In the genomic region with DNA sequence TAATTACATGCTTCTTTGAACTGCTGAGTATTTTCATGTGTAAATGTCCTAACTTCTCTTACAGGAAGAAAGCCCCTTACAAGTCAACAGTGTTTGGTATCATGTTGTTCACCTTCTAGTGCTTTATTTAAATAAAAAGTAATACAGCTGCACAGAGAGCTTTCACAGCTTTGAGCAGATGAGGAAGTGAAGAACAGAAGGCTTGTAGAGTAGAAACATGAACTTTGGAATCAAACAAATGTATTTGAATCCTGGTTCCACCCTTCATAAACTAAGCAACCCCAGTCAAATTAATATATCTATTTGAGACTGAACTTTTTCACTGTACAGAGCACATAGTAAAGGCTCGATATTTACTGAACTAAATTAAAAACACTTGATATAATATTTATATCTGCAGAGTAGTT, we compare ENCODE assay signal across 9 cellular contexts.
DNase-seq lines count a peak whose midpoint lies in the region; ATAC-seq and TF ChIP-seq lines count a peak whose summit lies in the region.
"Had no signal": no experiment of that assay in that cellular context is flagged by ENCODE, and none has a peak within 500 bp of the region (broad histone marks: within the 10 kb centered on the region; RNA-seq: fewer than 3 reads in every experiment).

No MANE protein-coding gene starts in this region.

- H3K4me3 ChIP-seq in mucosa of descending colon: no peak overlapping the region
- H3K4me3 ChIP-seq in CD8-positive, alpha-beta memory T cell (ENCODE audit: low read length): no peak overlapping the region

- POLR2A ChIA-PET in CD8-positive, alpha-beta memory T cell (lab: Charles Lee): no interaction called here

- intact Hi-C loops in mucosa of descending colon (cut with DNase I, micrococcal nuclease): no loop called here

- peak; percentile 66 for ATAC-seq in GM18858 (IDR thresholded peaks at IDR 0.05; ENCODE audit: unreplicated experiment)
- ATAC-seq in GM21737 (IDR thresholded peaks at IDR 0.05; ENCODE audit: unreplicated experiment): peak; percentile 59
- peak; percentile 44 for ATAC-seq in HG03469 (IDR thresholded peaks at IDR 0.05; ENCODE audit: unreplicated experiment)
- ATAC-seq in mucosa of descending colon: peak; percentile 77
- no peak for ATAC-seq in activated CD8-positive, alpha-beta memory T cell treated with anti-CD3 and anti-CD28 coated beads, Interleukin-2, amount 10 ng/mL, durations not matched to agents 7 days and 5 days

- H3K9me3 Mint-ChIP-seq in CD8-positive, alpha-beta memory T cell: no peaks in the 10 kb centered on the region
- H3K9me3 Mint-ChIP-seq in activated CD8-positive, alpha-beta memory T cell treated with anti-CD3 and anti-CD28 coated beads, Interleukin-2, amount 10 ng/mL, durations not matched to agents 7 days and 5 days (ENCODE audit: low read depth): no peaks in the 10 kb centered on the region
- H3K9me3 Mint-ChIP-seq: activated naive CD8-positive, alpha-beta T cell treated with anti-CD3 and anti-CD28 coated beads, Interleukin-2, amount 10 ng/mL, durations not matched to agents 7 days and 5 days had no signal

- H3K27ac ChIP-seq in CD8-positive, alpha-beta memory T cell (ENCODE audit: low read depth, low read length): no peak overlapping the region

- H3K4me3 Mint-ChIP-seq in CD8-positive, alpha-beta memory T cell: no peak overlapping the region
- H3K4me3 Mint-ChIP-seq in activated CD8-positive, alpha-beta memory T cell treated with anti-CD3 and anti-CD28 coated beads, Interleukin-2, amount 10 ng/mL, durations not matched to agents 7 days and 5 days: no peak overlapping the region
- H3K4me3 Mint-ChIP-seq: activated naive CD8-positive, alpha-beta T cell treated with anti-CD3 and anti-CD28 coated beads, Interleukin-2, amount 10 ng/mL, durations not matched to agents 7 days and 5 days had no signal

- peaks cover 51% of the 10 kb centered on the region for H3K4me1 ChIP-seq in mucosa of descending colon (ENCODE audit: low read depth)
- H3K4me1 ChIP-seq in CD8-positive, alpha-beta memory T cell (ENCODE audit: insufficient read depth, low read length): peaks cover 45% of the 10 kb centered on the region

- no peak for DNase-seq in mucosa of descending colon
- DNase-seq in mesenteric fat pad (ENCODE audit: low spot score): no peak
- DNase-seq in CD8-positive, alpha-beta memory T cell: no peak
- no peak for DNase-seq in Ammon's horn (ENCODE audit: low spot score)
- no peak for DNase-seq in activated CD8-positive, alpha-beta memory T cell treated with anti-CD3 and anti-CD28 coated beads, Interleukin-2, amount 10 ng/mL, durations not matched to agents 7 days and 5 days
- DNase-seq: activated naive CD8-positive, alpha-beta T cell treated with anti-CD3 and anti-CD28 coated beads, Interleukin-2, amount 10 ng/mL, durations not matched to agents 7 days and 5 days had no signal

- TF ChIP-seq CTCF in mucosa of descending colon (IDR thresholded peaks at IDR 0.05): no peak

- peaks cover 62 to 77% (median 72%) of the 10 kb centered on the region in 3 donors for H3K4me1 Mint-ChIP-seq in CD8-positive, alpha-beta memory T cell
- peaks cover 48% of the 10 kb centered on the region for H3K4me1 Mint-ChIP-seq in activated CD8-positive, alpha-beta memory T cell treated with anti-CD3 and anti-CD28 coated beads, Interleukin-2, amount 10 ng/mL, durations not matched to agents 7 days and 5 days

- no peak overlapping the region for H3K27ac Mint-ChIP-seq in CD8-positive, alpha-beta memory T cell
- no peak overlapping the region for H3K27ac Mint-ChIP-seq in activated CD8-positive, alpha-beta memory T cell treated with anti-CD3 and anti-CD28 coated beads, Interleukin-2, amount 10 ng/mL, durations not matched to agents 7 days and 5 days
- H3K27ac Mint-ChIP-seq: activated naive CD8-positive, alpha-beta T cell treated with anti-CD3 and anti-CD28 coated beads, Interleukin-2, amount 10 ng/mL, durations not matched to agents 7 days and 5 days had no signal

- H3K9me3 ChIP-seq in mucosa of descending colon: no peaks in the 10 kb centered on the region
- H3K9me3 ChIP-seq in CD8-positive, alpha-beta memory T cell (ENCODE audit: low read length): no peaks in the 10 kb centered on the region

- no peaks in the 10 kb centered on the region for H3K27me3 ChIP-seq in CD8-positive, alpha-beta memory T cell (ENCODE audit: insufficient read depth, low read length, poor library complexity, severe bottlenecking)

- CTCF ChIA-PET in CD8-positive, alpha-beta memory T cell (lab: Charles Lee): interaction anchor here (1.5 kb wide), 1 partner anchor 93 kb away, joined by 3 read pairs; no protein-coding TSS in a partner anchor
- CTCF ChIA-PET in activated CD8-positive, alpha-beta memory T cell treated with anti-CD3 and anti-CD28 coated beads, Interleukin-2, amount 10 ng/mL, durations not matched to agents 7 days and 5 days (lab: Charles Lee): interaction anchor here (0.8 to 2.1 kb wide), 2 partner anchors 25 to 94 kb away, joined by 3 to 6 read pairs; no protein-coding TSS in a partner anchor

- peaks cover 0 to 1% of the 10 kb centered on the region in 2 donors for H3K27me3 Mint-ChIP-seq in CD8-positive, alpha-beta memory T cell
- no peaks in the 10 kb centered on the region for H3K27me3 Mint-ChIP-seq in activated CD8-positive, alpha-beta memory T cell treated with anti-CD3 and anti-CD28 coated beads, Interleukin-2, amount 10 ng/mL, durations not matched to agents 7 days and 5 days
- H3K27me3 Mint-ChIP-seq: activated naive CD8-positive, alpha-beta T cell treated with anti-CD3 and anti-CD28 coated beads, Interleukin-2, amount 10 ng/mL, durations not matched to agents 7 days and 5 days had no signal

- H3K36me3 Mint-ChIP-seq in CD8-positive, alpha-beta memory T cell: no peaks in the 10 kb centered on the region
- peaks cover 12% of the 10 kb centered on the region for H3K36me3 Mint-ChIP-seq in activated CD8-positive, alpha-beta memory T cell treated with anti-CD3 and anti-CD28 coated beads, Interleukin-2, amount 10 ng/mL, durations not matched to agents 7 days and 5 days

- no peaks in the 10 kb centered on the region for H3K36me3 ChIP-seq in mucosa of descending colon (ENCODE audit: low read depth)
- no peaks in the 10 kb centered on the region for H3K36me3 ChIP-seq in CD8-positive, alpha-beta memory T cell (ENCODE audit: insufficient read depth, low read length)
